ENCODE assay signal across 1 cellular context in genomic region chr13:72127031-72127430, GRCh38.
TF ChIP-seq lines count a peak whose summit lies in the region.

No MANE protein-coding gene starts in this region.

TF ChIP-seq in GM23338, 12 proteins besides CTCF, POLR2A, EP300 and RAD21 (continued from another document):
- TF ChIP-seq ZNF462 (CRISPR knock-in tag; IDR thresholded peaks at IDR 0.05) (no peak), POLR2AphosphoS5 (IDR thresholded peaks at IDR 0.05; ENCODE audit: low read depth) (no peak), JUNB (IDR thresholded peaks at IDR 0.05; ENCODE audit: unreplicated experiment) (no peak), CREB1 (CRISPR knock-in tag; IDR thresholded peaks at IDR 0.05; ENCODE audit: low read depth) (no peak)
